In the genomic region with DNA sequence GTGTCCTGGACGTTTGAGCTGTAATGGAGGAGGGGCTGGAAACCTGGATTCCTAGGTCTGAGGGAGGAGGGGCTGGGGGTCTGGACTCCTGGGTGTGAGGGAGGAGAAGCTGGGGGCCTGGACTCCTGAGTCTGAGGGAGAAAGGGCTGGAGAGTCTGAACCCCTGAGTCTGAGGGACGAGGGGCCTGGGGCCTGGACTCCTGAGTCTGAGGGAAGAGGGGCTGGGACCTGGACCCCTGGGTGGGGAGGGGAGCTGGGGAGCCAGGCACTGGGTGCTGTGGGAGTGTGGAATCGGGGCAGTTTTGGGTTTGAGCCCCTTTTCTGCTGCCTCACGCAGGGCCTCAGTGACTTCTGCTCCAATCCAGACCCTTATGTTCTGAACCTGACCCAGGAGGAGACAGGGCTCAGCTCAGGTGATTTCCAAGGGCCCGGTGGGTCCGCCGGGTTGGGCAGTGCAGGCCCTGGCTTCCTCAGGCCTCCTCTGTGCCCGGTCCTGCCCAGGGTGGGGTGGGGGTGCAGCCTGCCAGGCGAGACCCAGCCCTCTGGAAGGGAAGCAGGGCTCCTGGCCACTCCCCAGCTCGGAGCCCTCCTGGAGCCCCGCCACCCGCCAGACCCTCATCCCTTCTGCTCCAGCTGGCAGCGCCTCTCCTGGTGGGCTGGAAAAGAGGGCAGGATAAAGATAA, we compare ENCODE assay signal across 17 cellular contexts. TPM values are rescaled to one million over a fixed set of nuclear protein-coding genes. Genes with fewer than 3 reads are reported as not detected.
DNase-seq lines count a peak whose midpoint lies in the region; ATAC-seq and TF ChIP-seq lines count a peak whose summit lies in the region.
"Had no signal": no experiment of that assay in that cellular context is flagged by ENCODE, and none has a peak within 500 bp of the region (broad histone marks: within the 10 kb centered on the region; RNA-seq: fewer than 3 reads in every experiment).

No MANE protein-coding gene starts in this region.

- peaks cover 25% of the 10 kb centered on the region for H3K36me3 Mint-ChIP-seq in brain
- peaks cover 5% of the 10 kb centered on the region for H3K36me3 Mint-ChIP-seq in nephron progenitor cell (ENCODE audit: low read depth)
- peaks cover 2% of the 10 kb centered on the region for H3K36me3 Mint-ChIP-seq in effector memory CD8-positive, alpha-beta T cell (ENCODE audit: insufficient read depth)

- 0 out of 2 replicates have a peak overlapping the region, but pooled peaks have one; percentile 63 for H3K9ac ChIP-seq in BLaER1
- H3K9ac ChIP-seq: GM23248 had no signal

- peak overlapping the region; percentile 46 to 66 (median 54) for H3K4me3 Mint-ChIP-seq in brain
- peak overlapping the region; percentile 58 for H3K4me3 Mint-ChIP-seq in nephron progenitor cell
- peak overlapping the region in 1 of 2 donors; percentile 13 for H3K4me3 Mint-ChIP-seq in effector memory CD8-positive, alpha-beta T cell

- H4K20me1 ChIP-seq in BLaER1 = peaks cover 12% of the 10 kb centered on the region

- H3K4me1 Mint-ChIP-seq in brain = peaks cover 59% of the 10 kb centered on the region
- H3K4me1 Mint-ChIP-seq in nephron progenitor cell = peaks cover 27% of the 10 kb centered on the region
- peaks cover 12 to 15% of the 10 kb centered on the region in 2 donors for H3K4me1 Mint-ChIP-seq in effector memory CD8-positive, alpha-beta T cell (ENCODE audit: low read depth in 2 of 2)

- H3K27me3 ChIP-seq in BLaER1 (no peaks in the 10 kb centered on the region), H7 (ENCODE audit: control insufficient read depth, insufficient read depth, low read length) (peaks cover 2% of the 10 kb centered on the region; the same call in 1 of the 2 replicates)

- H3K27ac Mint-ChIP-seq in brain = peak overlapping the region; percentile 70 to 95 (median 92)
- no peak overlapping the region for H3K27ac Mint-ChIP-seq in nephron progenitor cell
- peak overlapping the region in 1 of 2 donors; percentile 57 for H3K27ac Mint-ChIP-seq in effector memory CD8-positive, alpha-beta T cell
- H3K27ac Mint-ChIP-seq: activated T-helper 2 cell treated with anti-CD3 and anti-CD28 coated beads, Interferon-gamma antibody, Interleukin-2, Interleukin-4, amounts not matched to agents 10 μg/mL and 5 μg/mL and 100 μg/mL, durations not matched to agents 14 hours and 24 hours and 36 hours had no signal

- no peak for ATAC-seq in effector memory CD8-positive, alpha-beta T cell (replicated peaks)
- no peak for ATAC-seq in HG03025 (IDR thresholded peaks at IDR 0.05; ENCODE audit: low FRiP score, unreplicated experiment)

- H3K9me3 ChIP-seq in BLaER1 = no peaks in the 10 kb centered on the region
- H3K9me3 ChIP-seq: uterus had no signal

- H3K4me2 ChIP-seq in BLaER1 = peak overlapping the region; percentile 89

- H3K4me1 ChIP-seq in BLaER1 = peaks cover 57% of the 10 kb centered on the region

- H3K4me3 ChIP-seq in BLaER1 (peak overlapping the region; percentile 64; the same call in 1 of the 2 replicates), H7 (ENCODE audit: insufficient read depth, low read depth, low read length) (no peak overlapping the region)
- H3K4me3 ChIP-seq: GM23248 had no signal

- H3K9me3 Mint-ChIP-seq in brain = no peaks in the 10 kb centered on the region
- H3K9me3 Mint-ChIP-seq in nephron progenitor cell = no peaks in the 10 kb centered on the region
- no peaks in the 10 kb centered on the region for H3K9me3 Mint-ChIP-seq in effector memory CD8-positive, alpha-beta T cell
- H3K9me3 Mint-ChIP-seq: activated T-helper 2 cell treated with anti-CD3 and anti-CD28 coated beads, Interferon-gamma antibody, Interleukin-2, Interleukin-4, amounts not matched to agents 10 μg/mL and 5 μg/mL and 100 μg/mL, durations not matched to agents 14 hours and 24 hours and 36 hours had no signal

- H3K27me3 Mint-ChIP-seq in brain (no peaks in the 10 kb centered on the region), nephron progenitor cell (ENCODE audit: low read depth, poor library complexity) (peaks cover 22% of the 10 kb centered on the region)
- H3K27me3 Mint-ChIP-seq in effector memory CD8-positive, alpha-beta T cell = peaks cover 25 to 50% of the 10 kb centered on the region in 2 donors

- H3K27ac ChIP-seq in BLaER1 = 0 out of 2 replicates have a peak overlapping the region, but pooled peaks have one; percentile 13
- H3K27ac ChIP-seq: coronary artery, GM23248 had no signal

- TF ChIP-seq CTCF in brain (conservative IDR thresholded peaks at IDR 0.05) (no peak), nephron progenitor cell (IDR thresholded peaks at IDR 0.05) (no peak)

- DNase-seq in H7 = peak; percentile 80
- DNase-seq in nephron progenitor cell = no peak
- no peak for DNase-seq in effector memory CD8-positive, alpha-beta T cell
- DNase-seq in GF-D8 (lab: John Stamatoyannopoulos, UW) = no peak
- no peak for DNase-seq in NCI-H1092 (lab: John Stamatoyannopoulos, UW)
- DNase-seq: activated CD8-positive, alpha-beta memory T cell treated with anti-CD3 and anti-CD28 coated beads for 24 hours; GM23248; MV-4-11; NCI-H774; RPMI8226; SW 1271; uterus had no signal

- peaks cover 17% of the 10 kb centered on the region for H3K36me3 ChIP-seq in BLaER1
- H3K36me3 ChIP-seq in H7 (replicated peaks; ENCODE audit: control insufficient read depth, insufficient read depth, low read length) = no peaks in the 10 kb centered on the region
- H3K36me3 ChIP-seq: uterus had no signal

RNA-seq across cellular contexts. Expression of a gene that starts 14.4 kb away (rescaled TPM):
- total RNA-seq in H7 (2014; rRNA removed; shearing (Covaris generic)) = 13.4 and 17.7 TPM in 2 replicates
- 211 TPM for polyA plus RNA-seq in brain (ENCODE audit: insufficient read depth, low read depth, low replicate concordance)
- total RNA-seq: GM23248 had no signal

RNA-seq across cellular contexts. Expression of a gene that starts 19.3 kb away (rescaled TPM):
- total RNA-seq in H7 (2014; rRNA removed; shearing (Covaris generic)) = 25.3 and 30.7 TPM in 2 replicates
- 30.9 TPM for polyA plus RNA-seq in brain (ENCODE audit: insufficient read depth, low read depth, low replicate concordance)

RNA-seq across cellular contexts. Expression of a gene that starts 33.9 kb away (rescaled TPM):
- total RNA-seq in H7 (2014; rRNA removed; shearing (Covaris generic)) = 3.5 and 7.9 TPM in 2 replicates
- 1.5 TPM for polyA plus RNA-seq in brain (ENCODE audit: insufficient read depth, low read depth, low replicate concordance)

RNA-seq across cellular contexts. Expression of a gene that starts 43.4 kb away (rescaled TPM):
- 0.70 and 4.3 TPM in 2 replicates for total RNA-seq in H7 (2014; rRNA removed; shearing (Covaris generic))
- 1.4 TPM for polyA plus RNA-seq in brain (ENCODE audit: insufficient read depth, low read depth, low replicate concordance)
